Comparison of ENCODE assay signal across 8 cellular contexts in the genomic region with DNA sequence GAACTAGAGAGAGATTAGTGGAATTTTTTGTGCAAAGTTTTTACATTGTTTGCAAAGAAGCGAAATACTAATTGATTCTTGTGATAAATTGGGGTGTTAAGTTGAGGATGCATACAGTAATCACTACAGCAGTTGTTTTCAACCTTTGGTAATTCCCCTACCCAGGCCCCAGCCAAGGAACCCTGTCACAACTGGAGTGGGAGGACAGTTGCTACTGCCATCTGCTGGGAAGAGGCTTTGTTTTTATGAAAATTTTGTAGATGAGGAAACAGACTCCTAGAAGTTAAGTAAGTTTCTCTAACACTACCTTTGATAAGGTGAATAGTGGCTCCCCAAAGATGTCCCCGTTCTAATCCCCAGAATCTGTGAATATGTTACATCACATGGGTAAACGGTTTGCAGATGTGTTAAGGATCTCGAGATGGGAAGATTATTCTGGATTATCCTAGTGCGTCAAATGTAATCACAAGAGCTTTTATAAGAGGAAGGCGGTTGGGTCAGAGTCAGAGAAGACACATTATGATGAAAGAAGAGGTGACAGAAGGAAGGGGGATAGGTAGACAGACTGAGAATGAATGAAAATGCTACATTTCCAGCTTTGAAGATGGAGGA. TPM values are rescaled to one million over a fixed set of nuclear protein-coding genes. Genes with fewer than 3 reads are reported as not detected.
A peak's percentile ranks its signal among the peaks of the same experiment; 100 is the strongest.
DNase-seq lines count a peak whose midpoint lies in the region; ATAC-seq, FAIRE-seq and TF ChIP-seq lines count a peak whose summit lies in the region.

No MANE protein-coding gene starts in this region.

- FAIRE-seq in pancreas (lab: Jason Lieb, UNC) = no peak

- no peaks in the 10 kb centered on the region for H3K27me3 Mint-ChIP-seq in HFFc6 (ENCODE audit: insufficient read depth)

- TF ChIP-seq CTCF in HFFc6 (IDR thresholded peaks at IDR 0.05) (peak; percentile 65), pancreas (IDR thresholded peaks at IDR 0.05) (no peak)

- H3K4me1 ChIP-seq in pancreas = no peaks in the 10 kb centered on the region

- no peaks in the 10 kb centered on the region for H3K36me3 ChIP-seq in pancreas

- H3K27ac ChIP-seq in pancreas = no peak overlapping the region

- no peak overlapping the region for H3K4me3 Mint-ChIP-seq in HFFc6

- H3K4me3 ChIP-seq in pancreas = no peak overlapping the region

- H3K9me3 Mint-ChIP-seq in HFFc6 = peaks cover 1% of the 10 kb centered on the region

- no peaks in the 10 kb centered on the region for H3K4me1 Mint-ChIP-seq in HFFc6 (ENCODE audit: low read depth)

- WGBS in pancreas, 2 donors = 54 to 58% methylated on average over 6 of the region's 6 CpGs

- H3K27ac Mint-ChIP-seq in HFFc6 = no peak overlapping the region

- no peaks in the 10 kb centered on the region for H3K27me3 ChIP-seq in pancreas

- DNase-seq in ACHN (peak; percentile 28), GM04504 (ENCODE audit: low read depth) (peak; percentile 11), HFFc6 (peak; percentile 4), NOMO-1 treated with DMSO at 0.1 percent for 48 hours (lab: John Stamatoyannopoulos, UW; ENCODE audit: unreplicated experiment) (peak; percentile 23), dedifferentiated amniotic fluid mesenchymal stem cell (ENCODE audit: extremely low spot score) (peak; percentile 44), pancreas (peak in 4 of 6 donors; percentile 9 to 27 (median 23)), KG1 (lab: John Stamatoyannopoulos, UW) (no peak)
- DNase-seq in activated CD4-positive, CD25-positive, alpha-beta regulatory T cell treated with anti-CD3 and anti-CD28 coated beads, Interleukin-2, amount 50 U/mL, for 72 hours = no peak

- in situ Hi-C loops in ACHN (cut with HindIII; ENCODE audit: low pct_ligation_motif_present, low pct_unique_long_range_greater_than_20kb, low sequenced_read_pairs) = no loop called here

- H3K9me3 ChIP-seq in pancreas = no peaks in the 10 kb centered on the region

- peak; percentile 58 to 70 (median 63) for ATAC-seq in pancreas

- intact Hi-C loops in pancreas (cut with DNase I) = no loop called here

- H3K36me3 Mint-ChIP-seq in HFFc6 (ENCODE audit: low read depth) = no peaks in the 10 kb centered on the region

RNA-seq across cellular contexts. Expression of gene PPP1R2B, which starts 34.0 kb away (rescaled TPM):
- total RNA-seq in HFFc6 (2021; fragmentation: NEBNext Ultra II Directional; extraction: Animal tissue kit (Norgen Biotek cat#: 25700)) = not detected
- total RNA-seq in pancreas = under 1 TPM in 1 of 6 donors, not detected in 5; 0.12 TPM
- polyA plus RNA-seq in pancreas = under 1 TPM in 1 of 2 donors, not detected in 1; 0.02 TPM

Comparison
In these comparisons a context has a peak if more than half of its experiments do, and no peak if none do; other contexts are left out.
1. DNase-seq: peak in ACHN (single experiment), GM04504 (single experiment), HFFc6 (single experiment), NOMO-1 treated with DMSO at 0.1 percent for 48 hours (single experiment), dedifferentiated amniotic fluid mesenchymal stem cell (single experiment) and pancreas (4 of 6); none in KG1 (single experiment) and activated CD4-positive, CD25-positive, alpha-beta regulatory T cell treated with anti-CD3 and anti-CD28 coated beads, Interleukin-2, amount 50 U/mL, for 72 hours (single experiment).